In the genomic region with DNA sequence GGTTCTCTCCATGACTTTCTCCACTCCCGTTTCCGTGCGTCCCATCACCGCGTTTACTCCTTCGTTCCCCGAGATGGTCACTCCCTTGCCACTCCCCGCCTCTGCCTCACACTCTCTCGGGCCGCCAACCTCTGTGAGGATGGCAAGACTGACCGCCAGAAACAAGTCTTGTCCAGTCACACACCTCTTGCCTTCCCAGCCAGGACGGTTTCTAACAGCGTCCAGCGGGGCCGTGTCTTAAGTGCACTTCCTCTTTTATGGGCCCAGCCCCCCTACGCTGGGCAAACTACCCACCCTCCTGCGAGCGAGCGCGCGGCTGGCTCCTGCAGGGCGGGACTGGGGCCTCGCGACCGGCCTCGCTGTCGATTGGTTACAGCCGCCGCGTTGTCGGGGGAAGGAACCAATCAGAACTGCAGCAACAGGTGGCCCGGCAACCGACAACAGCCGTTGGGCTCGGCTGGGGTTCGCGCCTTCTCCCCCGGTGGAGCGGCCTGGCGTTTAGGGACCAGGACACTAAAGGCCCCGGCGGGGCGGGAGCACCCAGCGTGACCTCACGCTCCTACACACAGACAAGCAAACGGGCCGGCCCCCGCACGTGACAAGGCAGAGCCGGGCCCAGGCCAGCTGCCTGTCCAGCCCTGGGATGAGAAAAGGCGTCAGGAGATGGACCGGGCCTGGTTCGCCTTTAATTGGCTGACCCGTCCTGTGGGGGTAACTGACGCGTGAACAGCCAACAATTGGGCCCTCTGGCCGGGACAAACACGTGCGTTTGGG, we compare ENCODE assay signal across 8 cellular contexts. TPM values are rescaled to one million over a fixed set of nuclear protein-coding genes. Genes with fewer than 3 reads are reported as not detected.
A peak's percentile ranks its signal among the peaks of the same experiment; 100 is the strongest.
DNase-seq lines count a peak whose midpoint lies in the region; ATAC-seq lines count a peak whose summit lies in the region.

No MANE protein-coding gene starts in this region.

- H3K4me3 ChIP-seq in endocrine pancreas (ENCODE audit: control insufficient read depth, insufficient read depth, low read length) = peak overlapping the region; percentile 50

- DNase-seq in COR-L47 (lab: John Stamatoyannopoulos, UW) (peak; percentile 98), HS-5 (ENCODE audit: low read depth) (peak; percentile 60), mesenteric fat pad (ENCODE audit: low spot score) (peak; percentile 98)
- DNase-seq in NK-92 treated with Interleukin-12 subunit alpha and Interleukin-12 subunit beta, amount 100 ng/mL, for 24 hours (lab: John Stamatoyannopoulos, UW) = peak; percentile 96
- DNase-seq in activated CD8-positive, alpha-beta memory T cell treated with anti-CD3 and anti-CD28 coated beads for 48 hours (ENCODE audit: low read depth in 2 of 3, low spot score in 2 of 3) = peak in 2 of 3 experiments; percentile 75 to 90
- peak; percentile 86 for DNase-seq in stimulated activated CD8-positive, alpha-beta memory T cell treated with anti-CD3 and anti-CD28 coated beads, Interleukin-12 subunit alpha, Interleukin-12 subunit beta, amount 100 ng/mL, for 4 hours (ENCODE audit: low read depth)

- no peaks in the 10 kb centered on the region for H3K9me3 ChIP-seq in endocrine pancreas (ENCODE audit: control insufficient read depth, low read length)

- peak; percentile 61 for ATAC-seq in GM21360 (IDR thresholded peaks at IDR 0.05; ENCODE audit: unreplicated experiment)

- peak overlapping the region; percentile 54 for H3K9ac ChIP-seq in endocrine pancreas (ENCODE audit: control insufficient read depth, insufficient read depth, low read length)

- peaks cover 4% of the 10 kb centered on the region for H3K4me1 ChIP-seq in endocrine pancreas (ENCODE audit: control insufficient read depth, insufficient read depth, low read length)

- no peaks in the 10 kb centered on the region for H3K27me3 ChIP-seq in endocrine pancreas (ENCODE audit: control insufficient read depth, insufficient read depth, low read length)

- H3K36me3 ChIP-seq in endocrine pancreas (ENCODE audit: control insufficient read depth, insufficient read depth, low read length) = no peaks in the 10 kb centered on the region

RNA-seq across cellular contexts. Expression of a gene that starts 0.5 kb away (rescaled TPM):
- total RNA-seq in mesenteric fat pad = 76.8 TPM

RNA-seq across cellular contexts. Expression of a gene that starts 25.7 kb away (rescaled TPM):
- total RNA-seq in mesenteric fat pad = 2.7 TPM

RNA-seq across cellular contexts. Expression of a gene that starts 32.4 kb away (rescaled TPM):
- not detected for total RNA-seq in mesenteric fat pad

Comparison
In these comparisons a context has a peak if more than half of its experiments do, and no peak if none do; other contexts are left out.
1. Peak in every context shown above with its lines: DNase-seq, ATAC-seq and H3K4me3 ChIP-seq.